ENCODE assay signal across 8 cellular contexts in genomic region chr12:55925870-55926737, GRCh38. TPM values are rescaled to one million over a fixed set of nuclear protein-coding genes. Genes with fewer than 3 reads are reported as not detected.
A peak's percentile ranks its signal among the peaks of the same experiment; 100 is the strongest.
DNase-seq lines count a peak whose midpoint lies in the region; ATAC-seq, FAIRE-seq and TF ChIP-seq lines count a peak whose summit lies in the region.

No MANE protein-coding gene starts in this region.

- no peak for TF ChIP-seq EP300 in gastroesophageal sphincter (IDR thresholded peaks at IDR 0.05)

- TF ChIP-seq POLR2A in gastroesophageal sphincter (IDR thresholded peaks at IDR 0.05) = no peak

- peak overlapping the region; percentile 85 for H3K27ac ChIP-seq in cardiac muscle cell
- H3K27ac ChIP-seq in gastroesophageal sphincter = peak overlapping the region; percentile 94 to 98 (median 96)
- H3K27ac ChIP-seq in small intestine (ENCODE audit: low read depth in 1 of 2, low read length in 1 of 2) = peak overlapping the region; percentile 94 to 99

- H3K9me3 ChIP-seq in cardiac muscle cell (ENCODE audit: low read depth) (no peaks in the 10 kb centered on the region), gastroesophageal sphincter (no peaks in the 10 kb centered on the region), small intestine (ENCODE audit: control insufficient read depth, low read depth) (no peaks in the 10 kb centered on the region)

- in situ Hi-C loops in GM13976 (cut with MboI; ENCODE audit: low sequenced_read_pairs, unreplicated experiment) = no loop called here

- intact Hi-C loops in Right ventricle myocardium inferior (cut with DNase I) = loop anchor here (2.0 kb wide), 3 partner anchors 47 to 97 kb away; partner anchors contain the start of gene DNAJC14

- 10 to 22% methylated on average over 5 to 10 of the region's 10 CpGs for WGBS in gastroesophageal sphincter (ENCODE audit: low coverage in 1 of 2), 2 donors
- WGBS in small intestine, 3 donors = 7 to 11% (median 7%) methylated on average over 10 of the region's 10 CpGs

- no peak for FAIRE-seq in small intestine (lab: Jason Lieb, UNC)

- TF ChIP-seq CTCF in cardiac muscle cell (IDR thresholded peaks at IDR 0.05; ENCODE audit: low read depth, low read length) = no peak
- no peak for TF ChIP-seq CTCF in WI38 (IDR thresholded peaks at IDR 0.05; ENCODE audit: low read depth, low read length)
- no peak for TF ChIP-seq CTCF in gastroesophageal sphincter (IDR thresholded peaks at IDR 0.05)
- TF ChIP-seq CTCF in GM13976 (IDR thresholded peaks at IDR 0.05; ENCODE audit: borderline replicate concordance, control extremely low read depth, extremely low read depth, insufficient read depth, missing control alignments) = no peak

- H3K4me1 ChIP-seq in cardiac muscle cell (ENCODE audit: low read depth) (peaks cover 12% of the 10 kb centered on the region), gastroesophageal sphincter (peaks cover 2 to 63% (median 22%) of the 10 kb centered on the region in 3 donors), small intestine (ENCODE audit: control insufficient read depth in 2 of 2, insufficient read depth in 1 of 2, low read depth in 1 of 2, low read length in 1 of 2) (peaks cover 4 to 6% of the 10 kb centered on the region in 2 donors)

- H3K36me3 ChIP-seq in cardiac muscle cell = peaks cover 3% of the 10 kb centered on the region
- peaks cover 0 to 30% of the 10 kb centered on the region in 2 donors for H3K36me3 ChIP-seq in gastroesophageal sphincter
- H3K36me3 ChIP-seq in small intestine (ENCODE audit: control insufficient read depth in 2 of 2, insufficient read depth in 2 of 2, low read length in 2 of 2) = peaks cover 0 to 1% of the 10 kb centered on the region in 2 donors

- no peak for ATAC-seq in Right ventricle myocardium inferior
- no peak for ATAC-seq in gastroesophageal sphincter
- no peak for ATAC-seq in HG02763 (IDR thresholded peaks at IDR 0.05; ENCODE audit: unreplicated experiment)

- DNase-seq in cardiac muscle cell (ENCODE audit: low read depth in 1 of 2, low spot score in 1 of 2) = no peak
- no peak for DNase-seq in Right ventricle myocardium inferior (ENCODE audit: missing footprints)
- no peak for DNase-seq in small intestine
- DNase-seq in NCI-H226 = no peak
- DNase-seq in GM13976 (ENCODE audit: low spot score) = no peak

- H3K27me3 ChIP-seq in cardiac muscle cell (no peaks in the 10 kb centered on the region), gastroesophageal sphincter (no peaks in the 10 kb centered on the region), small intestine (ENCODE audit: control insufficient read depth in 2 of 2, insufficient read depth in 2 of 2, low read length in 2 of 2) (no peaks in the 10 kb centered on the region)

- H3K4me3 ChIP-seq in cardiac muscle cell (peak overlapping the region; percentile 79), WI38 (ENCODE audit: low read depth, low read length) (peak overlapping the region; percentile 89), gastroesophageal sphincter (peak overlapping the region; percentile 91 to 96), small intestine (ENCODE audit: low read depth in 1 of 2, low read length in 2 of 2) (peak overlapping the region; percentile 89 to 91)

RNA-seq across cellular contexts. Expression of gene PYM1, which starts 1.6 kb away (rescaled TPM):
- total RNA-seq in cardiac muscle cell (55.3 and 56.3 TPM in 2 replicates), Right ventricle myocardium inferior (19.1 TPM), gastroesophageal sphincter (10 to 100 TPM; 20.8 to 30.2 (median 26.8) TPM)
- polyA plus RNA-seq in cardiac muscle cell (63.2 and 82.9 TPM in 2 replicates), small intestine (10 to 100 TPM; 57.7 to 85.7 (median 65.1) TPM)

RNA-seq across cellular contexts. Expression of gene DGKA, which starts 4.9 kb away (rescaled TPM):
- total RNA-seq in cardiac muscle cell (18.3 and 28.6 TPM in 2 replicates), Right ventricle myocardium inferior (8.1 TPM), gastroesophageal sphincter (10 to 100 TPM; 21.9 to 80.3 (median 37.4) TPM)
- polyA plus RNA-seq in cardiac muscle cell (34.4 and 46.6 TPM in 2 replicates), small intestine (100 to 1,000 TPM in 2 of 3 donors, 10 to 100 TPM in 1; 41.3 to 386 (median 318) TPM)

RNA-seq across cellular contexts. Expression of gene PMEL, which starts 39.7 kb away (rescaled TPM):
- total RNA-seq in cardiac muscle cell = 9.0 and 11.3 TPM in 2 replicates
- 15.5 and 15.7 TPM in 2 replicates for polyA plus RNA-seq in cardiac muscle cell
- total RNA-seq in Right ventricle myocardium inferior = not detected
- 1 to 10 TPM in 1 of 4 donors, under 1 TPM in 2, not detected in 1; 0.20 to 4.7 (median 0.67) TPM for total RNA-seq in gastroesophageal sphincter
- 1 to 10 TPM; 1.8 to 3.1 (median 2.2) TPM for polyA plus RNA-seq in small intestine

RNA-seq across cellular contexts. Expression of gene CDK2, which starts 40.5 kb away (rescaled TPM):
- total RNA-seq in cardiac muscle cell = 31.3 and 31.4 TPM in 2 replicates
- 33.9 and 40.8 TPM in 2 replicates for polyA plus RNA-seq in cardiac muscle cell
- total RNA-seq in Right ventricle myocardium inferior = 11.6 TPM
- 10 to 100 TPM; 22.1 to 54.4 (median 31.2) TPM for total RNA-seq in gastroesophageal sphincter
- 10 to 100 TPM in 1 of 3 donors, 1 to 10 TPM in 2; 7.6 to 20.8 (median 9.7) TPM for polyA plus RNA-seq in small intestine

RNA-seq across cellular contexts. Expression of gene RAB5B, which starts 47.8 kb away (rescaled TPM):
- total RNA-seq in cardiac muscle cell = 87.9 and 104 TPM in 2 replicates
- polyA plus RNA-seq in cardiac muscle cell = 154 and 157 TPM in 2 replicates
- total RNA-seq in Right ventricle myocardium inferior = 113 TPM
- total RNA-seq in gastroesophageal sphincter = 100 to 1,000 TPM; 113 to 169 (median 142) TPM
- polyA plus RNA-seq in small intestine = 10 to 100 TPM; 45.8 to 49.4 (median 47.5) TPM
